In the genomic region with DNA sequence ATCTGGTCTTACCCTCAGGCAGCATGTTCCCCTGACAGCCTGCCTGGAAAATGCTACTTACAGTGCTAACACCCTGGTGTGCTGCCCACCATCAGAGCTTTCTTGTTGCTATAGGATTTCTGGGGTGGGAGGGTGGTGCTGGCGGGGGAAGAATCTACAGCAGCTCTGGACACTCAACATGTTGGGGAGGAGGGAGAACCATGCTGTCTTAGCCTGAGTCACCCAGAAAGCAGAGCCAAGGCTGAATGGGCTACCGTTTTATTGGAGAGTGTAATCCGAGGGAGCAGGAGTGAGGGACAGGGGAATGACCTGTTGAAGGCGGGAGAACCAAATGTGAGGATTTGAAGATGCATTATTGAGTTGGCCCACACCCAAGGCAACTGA, we compare ENCODE assay signal across 9 cellular contexts. TPM values are rescaled to one million over a fixed set of nuclear protein-coding genes. Genes with fewer than 3 reads are reported as not detected.
DNase-seq lines count a peak whose midpoint lies in the region; ATAC-seq and TF ChIP-seq lines count a peak whose summit lies in the region.
"Had no signal": no experiment of that assay in that cellular context is flagged by ENCODE, and none has a peak within 500 bp of the region (broad histone marks: within the 10 kb centered on the region; RNA-seq: fewer than 3 reads in every experiment).

No MANE protein-coding gene starts in this region.

- ATAC-seq in GM21576 (IDR thresholded peaks at IDR 0.05; ENCODE audit: unreplicated experiment) (peak; percentile 36), HG03280 (IDR thresholded peaks at IDR 0.05; ENCODE audit: unreplicated experiment) (peak; percentile 29), left lung (no peak)

- H3K27me3 ChIP-seq in left lung: no peaks in the 10 kb centered on the region

- no peaks in the 10 kb centered on the region for H3K9me3 ChIP-seq in left lung

- peak in 2 of 3 experiments; percentile 6 to 61 for DNase-seq in NCI-H1417 (lab: John Stamatoyannopoulos, UW)
- DNase-seq in NCI-H1417 treated with DMSO at 0.1 percent for 48 hours (lab: John Stamatoyannopoulos, UW): no peak
- peak; percentile 44 for DNase-seq in iris pigment epithelial cell (ENCODE audit: low read depth)
- DNase-seq in posterior vena cava (ENCODE audit: low spot score): no peak
- no peak for DNase-seq in cortex of kidney (lab: John Stamatoyannopoulos, UW)
- no peak for DNase-seq in left lung
- DNase-seq: activated CD4-positive, alpha-beta T cell treated with anti-CD3 and anti-CD28 coated beads for 48 hours had no signal

- no peaks in the 10 kb centered on the region for H3K4me1 ChIP-seq in left lung

- TF ChIP-seq CTCF in left lung (IDR thresholded peaks at IDR 0.05): no peak

- intact Hi-C loops in posterior vena cava (cut with DNase I) (loop anchor here (5.0 to 10.0 kb wide), 2 partner anchors 407 to 410 kb away; no protein-coding TSS in a partner anchor), left lung (cut with DNase I) (loop anchor here in 1 of 2 donors (10.0 kb wide), 1 partner anchor 407 kb away; no protein-coding TSS in a partner anchor)

- no peak overlapping the region for H3K27ac ChIP-seq in left lung

- H3K4me3 ChIP-seq in left lung: no peak overlapping the region

- no peaks in the 10 kb centered on the region for H3K36me3 ChIP-seq in left lung

RNA-seq across cellular contexts. Expression of a gene that starts 45.6 kb away (rescaled TPM):
- total RNA-seq in posterior vena cava: 10 to 100 TPM; 62.0 to 80.3 TPM
- 100 to 1,000 TPM in 1 of 2 donors, 10 to 100 TPM in 1; 86.4 to 134 TPM for total RNA-seq in left lung

Comparison
In these comparisons a context has a peak if more than half of its experiments do, and no peak if none do; other contexts are left out.
1. DNase-seq: peak in NCI-H1417 (2 of 3) and iris pigment epithelial cell (single experiment); none in NCI-H1417 treated with DMSO at 0.1 percent for 48 hours (single experiment), posterior vena cava (single experiment), cortex of kidney (single experiment) and left lung (0 of 2).